27 cellular contexts compared by ENCODE assay signal in genomic region chr13:59809564-59809963, GRCh38.
"Had no signal": no experiment of that assay in that cellular context is flagged by ENCODE, and none has a peak within 500 bp of the region (broad histone marks: within the 10 kb centered on the region; RNA-seq: fewer than 3 reads in every experiment).

No MANE protein-coding gene starts in this region.

- H3K4me1 ChIP-seq: ascending aorta, breast epithelium, foreskin keratinocyte, gastrocnemius medialis, heart right ventricle had no signal

- H3K9me3 ChIP-seq: ascending aorta, breast epithelium, gastrocnemius medialis, heart right ventricle had no signal

- H3K4me3 ChIP-seq: ascending aorta, breast epithelium, cardiac muscle cell, coronary artery, dorsolateral prefrontal cortex, gastrocnemius medialis, heart right ventricle had no signal

- H3K36me3 ChIP-seq: ascending aorta, breast epithelium, cardiac muscle cell, gastrocnemius medialis, heart right ventricle had no signal

- ATAC-seq: activated CD4-positive, alpha-beta T cell treated with anti-CD3 and anti-CD28 coated beads for 36 hours; activated CD8-positive, alpha-beta T cell treated with anti-CD3 and anti-CD28 coated beads, Interleukin-2, amount 10 ng/mL, durations not matched to agents 7 days and 5 days; activated naive CD4-positive, alpha-beta T cell treated with anti-CD3 and anti-CD28 coated beads, Interleukin-2, amount 50 U/mL, for 72 hours; activated T-cell treated with anti-CD3 and anti-CD28 coated beads, Interleukin-2, amount 50 U/mL, for 72 hours; esophagus mucosa; foreskin keratinocyte; gastrocnemius medialis; heart right ventricle had no signal

- H3K27ac ChIP-seq: ascending aorta, breast epithelium, cardiac muscle cell, coronary artery, dorsolateral prefrontal cortex, foreskin keratinocyte, gastrocnemius medialis, heart right ventricle had no signal

- DNase-seq: activated CD4-positive, alpha-beta memory T cell treated with anti-CD3 and anti-CD28 coated beads for 36 hours; activated CD4-positive, alpha-beta T cell treated with anti-CD3 and anti-CD28 coated beads for 36 hours; activated CD4-positive, alpha-beta T cell treated with anti-CD3 and anti-CD28 coated beads, Interleukin-2, amount 10 ng/mL, durations not matched to agents 24 days and 14 days; activated CD4-positive, CD25-positive, alpha-beta regulatory T cell; activated CD4-positive, CD25-positive, alpha-beta regulatory T cell treated with anti-CD3 and anti-CD28 coated beads, Interleukin-2, amount 50 U/mL, for 72 hours; activated CD8-positive, alpha-beta memory T cell treated with anti-CD3 and anti-CD28 coated beads, Interleukin-2, amount 50 U/mL, for 48 hours; activated CD8-positive, alpha-beta T cell treated with anti-CD3 and anti-CD28 coated beads, Interleukin-2, amount 10 ng/mL, durations not matched to agents 7 days and 5 days; activated gamma-delta T cell; activated naive CD4-positive, alpha-beta T cell; activated naive CD4-positive, alpha-beta T cell treated with anti-CD3 and anti-CD28 coated beads, Interleukin-2, amount 10 ng/mL, durations not matched to agents 7 days and 5 days; activated naive CD8-positive, alpha-beta T cell treated with anti-CD3 and anti-CD28 coated beads, Interleukin-2, amount 10 ng/mL, durations not matched to agents 7 days and 5 days; activated T-cell treated with anti-CD3 and anti-CD28 coated beads for 4 hours; activated T-cell treated with anti-CD3 and anti-CD28 coated beads, Interleukin-2, amount 50 U/mL, for 24 hours; activated T-cell treated with anti-CD3 and anti-CD28 coated beads, Interleukin-2, amount 50 U/mL, for 72 hours; dorsolateral prefrontal cortex; effector memory CD4-positive, alpha-beta T cell; endodermal cell; foreskin keratinocyte; gastrocnemius medialis; heart right ventricle; T-helper 2 cell had no signal

- H3K27me3 ChIP-seq: ascending aorta, breast epithelium, cardiac muscle cell, dorsolateral prefrontal cortex, foreskin keratinocyte, gastrocnemius medialis, heart right ventricle had no signal
